ENCODE assay signal across 25 cellular contexts in the genomic region with DNA sequence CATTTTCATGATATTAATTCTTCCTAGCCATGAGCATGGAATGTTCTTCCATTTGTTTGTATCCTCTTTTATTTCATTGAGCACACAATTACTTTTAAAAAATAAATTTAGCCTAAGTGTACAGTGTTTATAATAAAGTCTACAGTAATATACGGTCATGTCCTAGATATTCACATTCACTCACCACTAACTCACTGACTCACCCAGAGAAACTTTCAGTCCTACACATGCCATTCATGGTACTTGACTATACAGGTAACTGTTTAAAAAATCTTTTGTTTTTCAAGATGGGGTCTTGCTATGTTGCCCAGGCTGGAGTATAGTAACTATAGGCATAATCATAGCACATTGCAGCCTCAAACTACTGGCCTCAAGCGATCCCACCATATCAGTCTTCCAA.
"Had no signal": no experiment of that assay in that cellular context is flagged by ENCODE, and none has a peak within 500 bp of the region (broad histone marks: within the 10 kb centered on the region; RNA-seq: fewer than 3 reads in every experiment).

No MANE protein-coding gene starts in this region.

- FAIRE-seq: endothelial cell of umbilical vein had no signal

- H3K4me1 Mint-ChIP-seq: activated CD4-positive, alpha-beta T cell treated with anti-CD3 and anti-CD28 coated beads for 36 hours; activated naive CD4-positive, alpha-beta T cell treated with anti-CD3 and anti-CD28 coated beads, Interleukin-2, amount 10 ng/mL, durations not matched to agents 7 days and 5 days; natural killer cell had no signal

- H2AFZ ChIP-seq: neural progenitor cell, parathyroid adenoma had no signal

- H3K9me3 ChIP-seq: heart right ventricle, left lung, lower lobe of right lung, right atrium auricular region, spleen, tibial nerve had no signal

- H3K36me3 Mint-ChIP-seq: activated naive CD4-positive, alpha-beta T cell treated with anti-CD3 and anti-CD28 coated beads, Interleukin-2, amount 10 ng/mL, durations not matched to agents 7 days and 5 days; activated naive CD8-positive, alpha-beta T cell treated with anti-CD3 and anti-CD28 coated beads, Interleukin-2, amount 10 ng/mL, durations not matched to agents 7 days and 5 days; natural killer cell; neural progenitor cell had no signal

- H3K27ac Mint-ChIP-seq: activated CD4-positive, alpha-beta T cell treated with anti-CD3 and anti-CD28 coated beads for 36 hours; activated naive CD4-positive, alpha-beta T cell treated with anti-CD3 and anti-CD28 coated beads, Interleukin-2, amount 10 ng/mL, durations not matched to agents 7 days and 5 days; activated naive CD8-positive, alpha-beta T cell treated with anti-CD3 and anti-CD28 coated beads, Interleukin-2, amount 10 ng/mL, durations not matched to agents 7 days and 5 days; activated T-helper 1 cell treated with anti-CD3 and anti-CD28 coated beads, Interleukin-12 subunit alpha, Interleukin-12 subunit beta, Interleukin-2, Interleukin-4 antibody, amounts not matched to agents 30 ng/mL and 10 ng/mL and 1 ng/mL, durations not matched to agents 14 hours and 24 hours and 36 hours; natural killer cell; neural progenitor cell; T-helper 2 cell treated with Interferon-gamma antibody and Interleukin-4, amounts not matched to agents 5 μg/mL and 100 μg/mL, for 36 hours had no signal

- H3K27me3 ChIP-seq: heart right ventricle, left lung, neural progenitor cell, right atrium auricular region, spleen, tibial nerve had no signal

- H3K9ac ChIP-seq: neural progenitor cell, parathyroid adenoma had no signal

- H3K27ac ChIP-seq: heart right ventricle, left lung, lower lobe of right lung, neural progenitor cell, parathyroid adenoma, right atrium auricular region, spleen, tibial nerve had no signal

- H3K36me3 ChIP-seq: heart right ventricle, left lung, lower lobe of right lung, neural progenitor cell, right atrium auricular region, spleen, tibial nerve had no signal

- H3K79me2 ChIP-seq: parathyroid adenoma had no signal

- H3K4me1 ChIP-seq: left lung, lower lobe of right lung, parathyroid adenoma, spleen, tibial nerve had no signal

- H3K4me3 Mint-ChIP-seq: activated CD4-positive, alpha-beta T cell treated with anti-CD3 and anti-CD28 coated beads for 36 hours; activated naive CD4-positive, alpha-beta T cell treated with anti-CD3 and anti-CD28 coated beads, Interleukin-2, amount 10 ng/mL, durations not matched to agents 7 days and 5 days; activated naive CD8-positive, alpha-beta T cell treated with anti-CD3 and anti-CD28 coated beads, Interleukin-2, amount 10 ng/mL, durations not matched to agents 7 days and 5 days; activated T-helper 1 cell treated with anti-CD3 and anti-CD28 coated beads, Interleukin-12 subunit alpha, Interleukin-12 subunit beta, Interleukin-2, Interleukin-4 antibody, amounts not matched to agents 30 ng/mL and 10 ng/mL and 1 ng/mL, durations not matched to agents 14 hours and 24 hours and 36 hours; natural killer cell; T-helper 2 cell treated with Interferon-gamma antibody and Interleukin-4, amounts not matched to agents 5 μg/mL and 100 μg/mL, for 36 hours had no signal

- H3K4me2 ChIP-seq: neural progenitor cell had no signal

- H3K4me3 ChIP-seq: heart right ventricle, left lung, lower lobe of right lung, neural progenitor cell, right atrium auricular region, spleen, tibial nerve had no signal

- H3K9me3 Mint-ChIP-seq: activated naive CD4-positive, alpha-beta T cell treated with anti-CD3 and anti-CD28 coated beads, Interleukin-2, amount 10 ng/mL, durations not matched to agents 7 days and 5 days; activated naive CD8-positive, alpha-beta T cell treated with anti-CD3 and anti-CD28 coated beads, Interleukin-2, amount 10 ng/mL, durations not matched to agents 7 days and 5 days; activated T-helper 1 cell treated with anti-CD3 and anti-CD28 coated beads, Interleukin-12 subunit alpha, Interleukin-12 subunit beta, Interleukin-2, Interleukin-4 antibody, amounts not matched to agents 30 ng/mL and 10 ng/mL and 1 ng/mL, durations not matched to agents 14 hours and 24 hours and 36 hours; natural killer cell; neural progenitor cell; T-helper 2 cell treated with Interferon-gamma antibody and Interleukin-4, amounts not matched to agents 5 μg/mL and 100 μg/mL, for 36 hours had no signal

- DNase-seq: activated CD4-positive, alpha-beta T cell treated with anti-CD3 and anti-CD28 coated beads for 36 hours; activated CD4-positive, CD25-positive, alpha-beta regulatory T cell; activated effector memory CD4-positive, alpha-beta T cell treated with anti-CD3 and anti-CD28 coated beads, Interleukin-2, amount 50 U/mL, for 16 hours; activated naive CD4-positive, alpha-beta T cell treated with anti-CD3 and anti-CD28 coated beads, Interleukin-2, amount 10 ng/mL, durations not matched to agents 7 days and 5 days; activated naive CD8-positive, alpha-beta T cell treated with anti-CD3 and anti-CD28 coated beads, Interleukin-2, amount 10 ng/mL, durations not matched to agents 7 days and 5 days; activated T-cell treated with anti-CD3 and anti-CD28 coated beads for 4 hours; amniotic stem cell; central memory CD4-positive, alpha-beta T cell; foreskin melanocyte; heart right ventricle; kidney glomerular epithelial cell; left lung; lower lobe of right lung; mesendoderm; natural killer cell; occipital lobe; spleen; stimulated activated naive CD4-positive, alpha-beta T cell treated with Interleukin-2 at 50 U/mL for 16 hours had no signal
